Comparison of ENCODE assay signal across 25 cellular contexts in the genomic region with DNA sequence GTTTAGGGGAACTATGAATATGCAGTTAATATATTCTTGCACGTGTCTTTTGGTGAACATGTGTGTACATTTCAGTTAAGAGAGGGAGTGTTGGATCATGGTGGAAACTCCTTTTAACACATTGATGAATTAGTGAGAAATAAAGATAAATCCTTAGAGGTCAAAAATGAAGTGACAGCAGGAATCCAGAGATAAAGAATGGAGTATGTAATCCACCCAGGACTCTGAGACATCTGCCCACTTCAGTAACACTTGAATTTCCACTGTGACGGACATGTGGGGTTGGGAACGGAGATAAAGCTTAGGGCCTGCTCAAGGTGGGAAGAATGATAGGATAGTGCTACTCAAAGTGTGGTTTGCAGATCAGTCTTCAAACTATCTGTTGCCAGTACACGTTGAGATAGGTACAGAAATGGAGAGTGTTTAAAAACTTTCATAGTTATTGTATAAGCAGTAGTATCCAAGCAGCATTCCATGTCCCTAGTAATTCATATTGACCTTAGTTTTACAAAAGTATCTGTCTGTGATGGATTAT. TPM values are rescaled to one million over a fixed set of nuclear protein-coding genes. Genes with fewer than 3 reads are reported as not detected.
"Had no signal": no experiment of that assay in that cellular context is flagged by ENCODE, and none has a peak within 500 bp of the region (broad histone marks: within the 10 kb centered on the region; RNA-seq: fewer than 3 reads in every experiment).

No MANE protein-coding gene starts in this region.

- H3K27me3 ChIP-seq: brain microvascular endothelial cell had no signal

- H3K4me2 ChIP-seq: PC-9 had no signal

- DNase-seq: activated CD4-positive, alpha-beta T cell treated with anti-CD3 and anti-CD28 coated beads for 4 hours; activated CD8-positive, alpha-beta memory T cell treated with anti-CD3 and anti-CD28 coated beads, Interleukin-2, amount 50 U/mL, for 4 hours; activated CD8-positive, alpha-beta T cell treated with anti-CD3 and anti-CD28 coated beads for 36 hours; activated gamma-delta T cell treated with Interleukin-2 at 50 U/mL for 16 hours; activated naive CD4-positive, alpha-beta T cell treated with anti-CD3 and anti-CD28 coated beads, Interleukin-2, amount 10 ng/mL, durations not matched to agents 7 days and 5 days; activated naive CD8-positive, alpha-beta T cell treated with anti-CD3 and anti-CD28 coated beads for 36 hours; activated T-cell treated with anti-CD3 and anti-CD28 coated beads, Interleukin-2, amount 50 U/mL, for 72 hours; brain microvascular endothelial cell; Karpas-422; MM.1S; NCI-H1105; NCI-H1436; NCI-H1694 treated with DMSO at 0.1 percent for 48 hours; NCI-H2029 treated with DMSO at 0.1 percent for 48 hours; NCI-H510A treated with DMSO at 0.1 percent for 48 hours; NCI-H748 treated with DMSO at 0.1 percent for 48 hours; NK-92 treated with Interleukin-12 subunit alpha and Interleukin-12 subunit beta, amount 100 ng/mL, for 24 hours; PC-9; SIG-M5; T-helper 17 cell; T-helper 9 cell; WERI-Rb-1 had no signal

- H3K27ac ChIP-seq: brain microvascular endothelial cell, cardiac muscle cell, PC-9, WERI-Rb-1 had no signal

- FAIRE-seq: TTC549 had no signal

- H3K4me3 ChIP-seq: cardiac muscle cell, PC-9 had no signal

- H2AFZ ChIP-seq: PC-9 had no signal

- H3K36me3 ChIP-seq: brain microvascular endothelial cell, cardiac muscle cell, WERI-Rb-1 had no signal

- ATAC-seq: activated CD8-positive, alpha-beta T cell treated with anti-CD3 and anti-CD28 coated beads for 36 hours; activated T-cell treated with anti-CD3 and anti-CD28 coated beads, Interleukin-2, amount 50 U/mL, for 72 hours; T-helper 17 cell had no signal

RNA-seq across cellular contexts. Expression of gene RELN, which starts 6.6 kb away (rescaled TPM):
- total RNA-seq: activated CD8-positive, alpha-beta T cell treated with anti-CD3 and anti-CD28 coated beads for 36 hours; activated naive CD8-positive, alpha-beta T cell treated with anti-CD3 and anti-CD28 coated beads for 36 hours; activated T-cell treated with anti-CD3 and anti-CD28 coated beads, Interleukin-2, amount 50 U/mL, for 72 hours; activated T-helper 2 cell treated with anti-CD3 and anti-CD28 coated beads, Interferon-gamma antibody, Interleukin-2, Interleukin-4, amounts not matched to agents 10 μg/mL and 5 μg/mL and 100 μg/mL, durations not matched to agents 14 hours and 24 hours and 36 hours; T-helper 17 cell had no signal
